Comparison of ENCODE assay signal across 10 cellular contexts in genomic region chr9:37840560-37841194, GRCh38. TPM values are rescaled to one million over a fixed set of nuclear protein-coding genes. Genes with fewer than 3 reads are reported as not detected.
DNase-seq lines count a peak whose midpoint lies in the region; ATAC-seq and TF ChIP-seq lines count a peak whose summit lies in the region.
"Had no signal": no experiment of that assay in that cellular context is flagged by ENCODE, and none has a peak within 500 bp of the region (broad histone marks: within the 10 kb centered on the region; RNA-seq: fewer than 3 reads in every experiment).

No MANE protein-coding gene starts in this region.

- H3K9me3 ChIP-seq in osteoblast (ENCODE audit: low read depth, low read length): no peaks in the 10 kb centered on the region

- TF ChIP-seq CTCF in cardiac fibroblast (IDR thresholded peaks at IDR 0.05; ENCODE audit: low read depth, low read length) (no peak), osteoblast (IDR thresholded peaks at IDR 0.05; ENCODE audit: extremely low read depth, low read depth, low read length) (no peak)

- intact Hi-C loops in Right ventricle myocardium inferior (cut with DNase I): no loop called here

- DNase-seq in Daoy (ENCODE audit: low read depth) (peak; percentile 90), LoVo (ENCODE audit: low spot score) (peak; percentile 6), cardiac fibroblast (ENCODE audit: low read depth in 2 of 2) (peak; percentile 72 to 82), osteoblast (ENCODE audit: insufficient read length, low spot score, missing footprints) (no peak), NCI-H524 treated with DMSO at 0.1 percent for 48 hours (lab: John Stamatoyannopoulos, UW) (no peak), Right ventricle myocardium inferior (ENCODE audit: missing footprints) (no peak)
- DNase-seq: activated naive CD4-positive, alpha-beta T cell treated with anti-CD3 and anti-CD28 coated beads, Interleukin-2, amount 50 U/mL, for 16 hours; NCI-H446 had no signal

- H3K4me1 ChIP-seq in osteoblast (ENCODE audit: insufficient read depth, low read length): peaks cover 17% of the 10 kb centered on the region

- H3K36me3 ChIP-seq in osteoblast (ENCODE audit: insufficient read depth, low read length): peaks cover 4% of the 10 kb centered on the region

- no peak overlapping the region for H2AFZ ChIP-seq in osteoblast (ENCODE audit: low read length)

- ATAC-seq in HG03039 (IDR thresholded peaks at IDR 0.05; ENCODE audit: unreplicated experiment) (no peak), Right ventricle myocardium inferior (no peak), GM18520 (IDR thresholded peaks at IDR 0.05; ENCODE audit: unreplicated experiment) (no peak)

- H3K79me2 ChIP-seq in osteoblast (ENCODE audit: insufficient read depth, low read length): peaks cover 14% of the 10 kb centered on the region

- H3K27ac ChIP-seq in osteoblast (ENCODE audit: low read depth, low read length): peak overlapping the region; percentile 69

- peaks cover 7% of the 10 kb centered on the region for H4K20me1 ChIP-seq in osteoblast (ENCODE audit: insufficient read depth, low read length)

- H3K4me2 ChIP-seq in osteoblast (ENCODE audit: insufficient read depth, low read length): peak overlapping the region; percentile 71

- H3K4me3 ChIP-seq in cardiac fibroblast (replicated peaks in 1 of 2; ENCODE audit: low read depth in 2 of 2, low read length in 2 of 2) (no peak overlapping the region), osteoblast (ENCODE audit: insufficient read depth, low read length) (no peak overlapping the region)

- no peaks in the 10 kb centered on the region for H3K27me3 ChIP-seq in osteoblast (ENCODE audit: insufficient read depth, low read length)

RNA-seq across cellular contexts. Expression of gene DCAF10, which starts 40.1 kb away (rescaled TPM):
- total RNA-seq in Daoy (2014; rRNA removed; shearing (Covaris generic)): 15.0 and 47.5 TPM in 2 replicates
- total RNA-seq in osteoblast (28.6 and 30.4 TPM in 2 replicates), Right ventricle myocardium inferior (22.3 TPM)

RNA-seq across cellular contexts. Expression of gene EXOSC3, which starts 55.8 kb away (rescaled TPM):
- 167 and 280 TPM in 2 replicates for total RNA-seq in Daoy (2014; rRNA removed; shearing (Covaris generic))
- total RNA-seq in osteoblast (24.6 and 39.8 TPM in 2 replicates), Right ventricle myocardium inferior (17.0 TPM)

Comparison
In these comparisons a context has a peak if more than half of its experiments do, and no peak if none do; other contexts are left out.
1. DNase-seq: peak in Daoy (single experiment), LoVo (single experiment) and cardiac fibroblast (2 of 2); none in osteoblast (single experiment), NCI-H524 treated with DMSO at 0.1 percent for 48 hours (single experiment) and Right ventricle myocardium inferior (single experiment).